Comparison of ENCODE assay signal across 27 cellular contexts in genomic region chr4:136687596-136687995, GRCh38.
"Had no signal": no experiment of that assay in that cellular context is flagged by ENCODE, and none has a peak within 500 bp of the region (broad histone marks: within the 10 kb centered on the region; RNA-seq: fewer than 3 reads in every experiment).

No MANE protein-coding gene starts in this region.

- H3K36me3 ChIP-seq: ascending aorta, breast epithelium, cardiac muscle cell, WERI-Rb-1 had no signal

- H3K4me3 ChIP-seq: ascending aorta, breast epithelium, cardiac muscle cell, coronary artery, dorsolateral prefrontal cortex had no signal

- H3K9me3 ChIP-seq: ascending aorta, breast epithelium had no signal

- H3K4me1 ChIP-seq: ascending aorta, breast epithelium had no signal

- FAIRE-seq: frontal cortex had no signal

- DNase-seq: activated CD4-positive, alpha-beta memory T cell treated with anti-CD3 and anti-CD28 coated beads, Interleukin-2, amount 10 ng/mL, durations not matched to agents 7 days and 5 days; activated CD4-positive, alpha-beta T cell treated with anti-CD3 and anti-CD28 coated beads for 36 hours; activated CD4-positive, alpha-beta T cell treated with anti-CD3 and anti-CD28 coated beads, Interleukin-2, amount 10 ng/mL, durations not matched to agents 24 days and 14 days; activated CD4-positive, CD25-positive, alpha-beta regulatory T cell; activated CD4-positive, CD25-positive, alpha-beta regulatory T cell treated with anti-CD3 and anti-CD28 coated beads, Interleukin-2, amount 50 U/mL, for 72 hours; activated CD8-positive, alpha-beta memory T cell treated with anti-CD3 and anti-CD28 coated beads, Interleukin-2, amount 50 U/mL, for 48 hours; activated gamma-delta T cell; activated naive CD4-positive, alpha-beta T cell; activated naive CD4-positive, alpha-beta T cell treated with anti-CD3 and anti-CD28 coated beads, Interleukin-2, amount 10 ng/mL, durations not matched to agents 7 days and 5 days; activated naive CD8-positive, alpha-beta T cell treated with anti-CD3 and anti-CD28 coated beads, Interleukin-2, amount 10 ng/mL, durations not matched to agents 7 days and 5 days; activated T-cell treated with anti-CD3 and anti-CD28 coated beads for 4 hours; activated T-cell treated with anti-CD3 and anti-CD28 coated beads, Interleukin-2, amount 50 U/mL, for 24 hours; activated T-cell treated with anti-CD3 and anti-CD28 coated beads, Interleukin-2, amount 50 U/mL, for 72 hours; dorsolateral prefrontal cortex; effector memory CD4-positive, alpha-beta T cell; foreskin fibroblast; T-helper 1 cell; T-helper 17 cell; T1000 had no signal

- ATAC-seq: activated CD4-positive, alpha-beta T cell treated with anti-CD3 and anti-CD28 coated beads for 36 hours; activated naive CD4-positive, alpha-beta T cell treated with anti-CD3 and anti-CD28 coated beads, Interleukin-2, amount 50 U/mL, for 72 hours; activated T-cell treated with anti-CD3 and anti-CD28 coated beads, Interleukin-2, amount 50 U/mL, for 72 hours; esophagus mucosa; T-helper 17 cell had no signal

- H3K27ac ChIP-seq: ascending aorta, breast epithelium, cardiac muscle cell, coronary artery, dorsolateral prefrontal cortex, WERI-Rb-1 had no signal

- H3K27me3 ChIP-seq: ascending aorta, breast epithelium, cardiac muscle cell, dorsolateral prefrontal cortex had no signal
